Comparison of ENCODE assay signal across 18 cellular contexts in the genomic region with DNA sequence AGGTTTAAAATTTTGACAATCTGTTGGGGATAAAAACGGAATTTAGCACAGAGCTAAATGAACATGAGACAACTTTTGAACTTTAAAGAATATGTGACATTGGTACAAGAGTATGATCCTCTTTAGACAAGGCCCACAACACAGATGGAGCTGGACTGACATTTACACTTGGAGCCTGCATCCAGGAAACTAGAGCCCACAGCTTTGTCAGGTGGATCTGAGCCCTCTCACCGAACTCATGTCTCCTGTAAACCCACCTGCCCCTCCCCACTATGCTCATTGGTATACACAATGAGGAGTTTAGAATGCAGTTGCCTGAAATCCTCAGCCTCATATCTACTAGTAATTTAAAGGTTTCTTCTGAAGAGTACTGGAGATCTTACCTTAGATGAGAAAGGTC.
"Had no signal": no experiment of that assay in that cellular context is flagged by ENCODE, and none has a peak within 500 bp of the region (broad histone marks: within the 10 kb centered on the region; RNA-seq: fewer than 3 reads in every experiment).

No MANE protein-coding gene starts in this region.

- H3K27ac ChIP-seq: left ventricle myocardium inferior, ovary, SK-N-MC, transverse colon had no signal

- H3K27me3 Mint-ChIP-seq: T-cell had no signal

- H3K36me3 ChIP-seq: left ventricle myocardium inferior, ovary had no signal

- H3K36me3 Mint-ChIP-seq: stimulated activated naive B cell treated with anti-CD40 and anti-IgM and Interleukin-4, amounts not matched to agents 10 μg/mL and 1 μg/mL and 100 μg/mL, for 72 hours; T-cell had no signal

- H3K9me3 Mint-ChIP-seq: neural crest cell had no signal

- H3K27me3 ChIP-seq: ovary, transverse colon had no signal

- H3K27ac Mint-ChIP-seq: endodermal cell; stimulated activated naive B cell treated with anti-CD40 and anti-IgM and Interleukin-4, amounts not matched to agents 10 μg/mL and 1 μg/mL and 100 μg/mL, for 72 hours; T-cell had no signal

- DNase-seq: activated CD4-positive, alpha-beta T cell treated with anti-CD3 and anti-CD28 coated beads, Interleukin-2, amount 50 U/mL, for 1 hour; activated CD8-positive, alpha-beta memory T cell treated with anti-CD3 and anti-CD28 coated beads for 24 hours; activated naive CD4-positive, alpha-beta T cell treated with Interleukin-2 at 50 U/mL for 16 hours; anterior cingulate cortex; dermis blood vessel endothelial cell; endodermal cell; kidney; left ventricle myocardium inferior; ovary; stimulated activated CD4-positive, alpha-beta T cell treated with anti-CD3 and anti-CD28 coated beads, Interleukin-2, amount 100 ng/mL, for 48 hours; stimulated activated naive B cell treated with anti-CD40 and anti-IgM and Interleukin-4, amounts not matched to agents 10 μg/mL and 1 μg/mL and 100 μg/mL, for 72 hours; substantia nigra; T-cell; T-helper 9 cell; transverse colon had no signal

- ATAC-seq: esophagus mucosa; stimulated activated naive B cell treated with anti-CD40 and anti-IgM and Interleukin-4, amounts not matched to agents 10 μg/mL and 1 μg/mL and 100 μg/mL, for 72 hours; T-cell had no signal

- H3K4me3 ChIP-seq: left ventricle myocardium inferior, ovary, SK-N-MC, transverse colon had no signal

- H3K4me1 Mint-ChIP-seq: T-cell had no signal

- H3K4me1 ChIP-seq: transverse colon had no signal

- H3K4me3 Mint-ChIP-seq: endodermal cell; neural crest cell; stimulated activated naive B cell treated with anti-CD40 and anti-IgM and Interleukin-4, amounts not matched to agents 10 μg/mL and 1 μg/mL and 100 μg/mL, for 72 hours; T-cell had no signal

- H3K9me3 ChIP-seq: ovary, transverse colon had no signal
